Comparison of ENCODE assay signal across 17 cellular contexts in the genomic region with DNA sequence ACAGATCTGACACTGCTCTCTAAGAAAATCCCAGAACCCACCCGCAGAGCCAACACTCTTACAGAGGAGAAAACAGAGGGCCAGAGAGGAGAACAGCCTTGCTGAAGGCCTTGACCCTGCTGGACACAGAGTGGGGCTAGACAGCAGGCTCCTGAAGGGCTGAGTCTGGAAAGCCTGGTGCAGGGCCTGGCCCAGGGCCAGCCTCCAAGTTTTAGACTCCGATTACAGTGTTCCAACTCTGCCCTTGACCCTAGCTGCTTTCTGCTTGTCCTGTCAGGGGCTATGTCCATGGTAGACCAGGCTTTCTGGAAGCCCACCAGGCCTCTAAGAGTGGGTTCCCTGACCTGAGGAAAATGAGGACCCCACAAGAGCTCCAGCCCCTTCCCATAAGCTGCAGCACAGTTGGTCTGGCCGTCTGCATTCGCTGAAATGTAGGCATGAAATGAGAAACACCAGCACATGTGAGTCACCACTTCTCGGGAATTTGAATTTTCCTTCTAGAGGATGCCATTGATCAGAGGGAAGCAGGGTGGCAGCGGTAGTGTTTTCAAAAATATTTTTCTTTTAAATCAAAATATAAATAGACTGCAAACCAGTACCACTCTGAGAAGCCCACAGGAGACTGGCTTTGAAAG.
DNase-seq lines count a peak whose midpoint lies in the region; ATAC-seq, FAIRE-seq and TF ChIP-seq lines count a peak whose summit lies in the region.
"Had no signal": no experiment of that assay in that cellular context is flagged by ENCODE, and none has a peak within 500 bp of the region (broad histone marks: within the 10 kb centered on the region; RNA-seq: fewer than 3 reads in every experiment).

No MANE protein-coding gene starts in this region.

- H3K36me3 Mint-ChIP-seq in activated CD8-positive, alpha-beta memory T cell treated with anti-CD3 and anti-CD28 coated beads, Interleukin-2, amount 10 ng/mL, durations not matched to agents 7 days and 5 days: no peaks in the 10 kb centered on the region

- H3K36me3 ChIP-seq in bronchial epithelial cell (ENCODE audit: control insufficient read depth, insufficient read depth, low read length): no peaks in the 10 kb centered on the region
- H3K36me3 ChIP-seq: thyroid gland had no signal

- H3K4me1 Mint-ChIP-seq in activated CD8-positive, alpha-beta memory T cell treated with anti-CD3 and anti-CD28 coated beads, Interleukin-2, amount 10 ng/mL, durations not matched to agents 7 days and 5 days: no peaks in the 10 kb centered on the region

- no peak overlapping the region for H3K4me3 ChIP-seq in bronchial epithelial cell (ENCODE audit: low read depth, low read length)
- H3K4me3 ChIP-seq: thyroid gland had no signal

- H3K27ac Mint-ChIP-seq in activated CD8-positive, alpha-beta memory T cell treated with anti-CD3 and anti-CD28 coated beads, Interleukin-2, amount 10 ng/mL, durations not matched to agents 7 days and 5 days: no peak overlapping the region
- H3K27ac Mint-ChIP-seq: CD4-positive, alpha-beta T cell; mesothelial cell of epicardium; T-helper 1 cell treated with Interleukin-12 subunit alpha and Interleukin-12 subunit beta and Interleukin-4 antibody, amounts not matched to agents 30 μg/mL and 1 μg/mL, for 36 hours had no signal

- H3K4me3 Mint-ChIP-seq in activated CD8-positive, alpha-beta memory T cell treated with anti-CD3 and anti-CD28 coated beads, Interleukin-2, amount 10 ng/mL, durations not matched to agents 7 days and 5 days: no peak overlapping the region
- H3K4me3 Mint-ChIP-seq: CD4-positive, alpha-beta T cell; mesothelial cell of epicardium; T-helper 1 cell treated with Interleukin-12 subunit alpha and Interleukin-12 subunit beta and Interleukin-4 antibody, amounts not matched to agents 30 μg/mL and 1 μg/mL, for 36 hours had no signal

- no peaks in the 10 kb centered on the region for H3K27me3 ChIP-seq in bronchial epithelial cell (ENCODE audit: control insufficient read depth, insufficient read depth, low read length)
- H3K27me3 ChIP-seq: thyroid gland had no signal

- DNase-seq in RWPE1 (ENCODE audit: low spot score) (no peak), bronchial epithelial cell (ENCODE audit: low read depth) (peak; percentile 22), hepatic stellate cell (ENCODE audit: low spot score) (peak; percentile 78), superior temporal gyrus (ENCODE audit: extremely low spot score) (peak; percentile 46), HCEC 1CT (no peak)
- DNase-seq in activated CD8-positive, alpha-beta memory T cell treated with anti-CD3 and anti-CD28 coated beads, Interleukin-2, amount 10 ng/mL, durations not matched to agents 7 days and 5 days: no peak
- DNase-seq: activated CD4-positive, CD25-positive, alpha-beta regulatory T cell treated with anti-CD3 and anti-CD28 coated beads, Interleukin-2, amount 50 U/mL, for 72 hours; activated CD8-positive, alpha-beta memory T cell treated with anti-CD3 and anti-CD28 coated beads, Interleukin-2, amount 50 U/mL, for 4 hours; activated naive CD4-positive, alpha-beta T cell treated with anti-CD3 and anti-CD28 coated beads, Interleukin-2, amount 50 U/mL, for 16 hours; CD4-positive, alpha-beta T cell; NCI-H2029; NCI-H748 treated with DMSO at 0.1 percent for 48 hours; thyroid gland had no signal

- no peaks in the 10 kb centered on the region for H3K27me3 Mint-ChIP-seq in activated CD8-positive, alpha-beta memory T cell treated with anti-CD3 and anti-CD28 coated beads, Interleukin-2, amount 10 ng/mL, durations not matched to agents 7 days and 5 days
- H3K27me3 Mint-ChIP-seq: CD4-positive, alpha-beta T cell had no signal

- POLR2A ChIA-PET in RWPE1 (lab: Yijun Ruan, JAX; ENCODE audit: low non-redundant PET): no interaction called here

- no peak for ATAC-seq in activated CD8-positive, alpha-beta memory T cell treated with anti-CD3 and anti-CD28 coated beads, Interleukin-2, amount 10 ng/mL, durations not matched to agents 7 days and 5 days
- ATAC-seq in HG02840 (IDR thresholded peaks at IDR 0.05; ENCODE audit: low FRiP score, unreplicated experiment): no peak

- H3K27ac ChIP-seq in RWPE1: 0 out of 2 replicates have a peak overlapping the region, but pooled peaks have one; percentile 5
- H3K27ac ChIP-seq: thyroid gland had no signal

- TF ChIP-seq CTCF in RWPE1 (conservative IDR thresholded peaks at IDR 0.05; ENCODE audit: low read depth) (no peak), bronchial epithelial cell (IDR thresholded peaks at IDR 0.05; ENCODE audit: insufficient read depth, low read length, severe bottlenecking) (no peak)

- no peak for FAIRE-seq in bronchial epithelial cell (lab: Jason Lieb, UNC)
- FAIRE-seq: frontal cortex had no signal

- no peaks in the 10 kb centered on the region for H3K9me3 Mint-ChIP-seq in activated CD8-positive, alpha-beta memory T cell treated with anti-CD3 and anti-CD28 coated beads, Interleukin-2, amount 10 ng/mL, durations not matched to agents 7 days and 5 days (ENCODE audit: low read depth)
- H3K9me3 Mint-ChIP-seq: CD4-positive, alpha-beta T cell; T-helper 1 cell treated with Interleukin-12 subunit alpha and Interleukin-12 subunit beta and Interleukin-4 antibody, amounts not matched to agents 30 μg/mL and 1 μg/mL, for 36 hours had no signal

- CTCF ChIA-PET in RWPE1 (lab: Yijun Ruan, JAX): interaction anchor here (0.6 kb wide), 2 partner anchors 120 to 487 kb away, joined by 3 read pairs; no protein-coding TSS in a partner anchor
- CTCF ChIA-PET in activated CD8-positive, alpha-beta memory T cell treated with anti-CD3 and anti-CD28 coated beads, Interleukin-2, amount 10 ng/mL, durations not matched to agents 7 days and 5 days (lab: Charles Lee): no interaction called here

Comparison
In these comparisons a context has a peak if more than half of its experiments do, and no peak if none do; other contexts are left out.
1. DNase-seq: peak in bronchial epithelial cell (single experiment), hepatic stellate cell (single experiment) and superior temporal gyrus (single experiment); none in RWPE1 (single experiment), HCEC 1CT (single experiment) and activated CD8-positive, alpha-beta memory T cell treated with anti-CD3 and anti-CD28 coated beads, Interleukin-2, amount 10 ng/mL, durations not matched to agents 7 days and 5 days (single experiment).